34 cellular contexts compared by ENCODE assay signal in the genomic region with DNA sequence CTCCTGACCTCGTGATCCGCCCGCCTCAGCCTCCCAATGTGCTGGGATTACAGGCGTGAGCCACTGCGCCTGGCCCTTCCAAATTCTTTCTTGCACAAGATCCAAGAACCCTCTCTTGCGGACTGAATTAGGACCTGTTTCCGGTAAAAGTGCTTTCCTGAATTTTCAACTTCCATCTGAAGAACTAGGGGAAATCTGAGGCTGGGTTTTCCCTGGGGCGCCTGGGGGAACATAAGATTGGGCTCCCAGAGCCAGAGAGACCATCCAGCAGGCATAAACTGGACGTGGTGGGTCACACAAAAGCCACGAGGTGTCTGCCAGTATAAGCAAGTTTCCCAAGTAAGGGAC. TPM values are rescaled to one million over a fixed set of nuclear protein-coding genes. Genes with fewer than 3 reads are reported as not detected.
"Had no signal": no experiment of that assay in that cellular context is flagged by ENCODE, and none has a peak within 500 bp of the region (broad histone marks: within the 10 kb centered on the region; RNA-seq: fewer than 3 reads in every experiment).

No MANE protein-coding gene starts in this region.

- H3K27ac ChIP-seq: ascending aorta, cardiac muscle cell, Peyer's patch, RWPE1, VCaP had no signal

- H3K4me3 Mint-ChIP-seq: activated B cell treated with CpG ODN at 0.5 μM for 24 hours; activated CD4-positive, alpha-beta memory T cell treated with anti-CD3 and anti-CD28 coated beads, Interleukin-2, amount 10 ng/mL, durations not matched to agents 7 days and 5 days; activated CD8-positive, alpha-beta memory T cell treated with anti-CD3 and anti-CD28 coated beads, Interleukin-2, amount 10 ng/mL, durations not matched to agents 7 days and 5 days; activated naive CD4-positive, alpha-beta T cell treated with anti-CD3 and anti-CD28 coated beads, Interleukin-2, amount 50 U/mL, for 24 hours; activated naive CD8-positive, alpha-beta T cell treated with anti-CD3 and anti-CD28 coated beads, Interleukin-2, amount 10 ng/mL, durations not matched to agents 7 days and 5 days; activated T-helper 17 cell treated with anti-CD3 and anti-CD28 coated beads, Interleukin-2, amount 50 U/mL, for 72 hours; central memory CD8-positive, alpha-beta T cell; T-cell; T-helper 17 cell had no signal

- ATAC-seq: activated CD8-positive, alpha-beta memory T cell treated with anti-CD3 and anti-CD28 coated beads, Interleukin-2, amount 10 ng/mL, durations not matched to agents 7 days and 5 days; activated T-helper 17 cell treated with anti-CD3 and anti-CD28 coated beads, Interleukin-2, amount 50 U/mL, for 72 hours; PC-3; Right ventricle myocardium inferior; T-cell; T-helper 17 cell had no signal

- H3K36me3 Mint-ChIP-seq: activated CD8-positive, alpha-beta memory T cell treated with anti-CD3 and anti-CD28 coated beads, Interleukin-2, amount 10 ng/mL, durations not matched to agents 7 days and 5 days; activated naive CD4-positive, alpha-beta T cell treated with anti-CD3 and anti-CD28 coated beads, Interleukin-2, amount 50 U/mL, for 24 hours; activated naive CD8-positive, alpha-beta T cell treated with anti-CD3 and anti-CD28 coated beads, Interleukin-2, amount 10 ng/mL, durations not matched to agents 7 days and 5 days; T-cell had no signal

- DNase-seq: activated B cell treated with CpG ODN at 0.5 μM for 24 hours; activated CD4-positive, alpha-beta memory T cell treated with anti-CD3 and anti-CD28 coated beads, Interleukin-2, amount 10 ng/mL, durations not matched to agents 7 days and 5 days; activated CD4-positive, alpha-beta T cell treated with anti-CD3 and anti-CD28 coated beads for 4 hours; activated CD4-positive, CD25-positive, alpha-beta regulatory T cell treated with anti-CD3 and anti-CD28 coated beads, Interleukin-2, amount 50 U/mL, for 72 hours; activated CD8-positive, alpha-beta memory T cell treated with anti-CD3 and anti-CD28 coated beads for 24 hours; activated CD8-positive, alpha-beta memory T cell treated with anti-CD3 and anti-CD28 coated beads, Interleukin-2, amount 10 ng/mL, durations not matched to agents 7 days and 5 days; activated CD8-positive, alpha-beta memory T cell treated with anti-CD3 and anti-CD28 coated beads, Interleukin-2, amount 50 U/mL, for 48 hours; activated effector memory CD4-positive, alpha-beta T cell treated with anti-CD3 and anti-CD28 coated beads, Interleukin-2, amount 50 U/mL, for 16 hours; activated naive CD4-positive, alpha-beta T cell treated with Interleukin-2 at 50 U/mL for 16 hours; activated naive CD8-positive, alpha-beta T cell treated with anti-CD3 and anti-CD28 coated beads, Interleukin-2, amount 10 ng/mL, durations not matched to agents 7 days and 5 days; activated T-cell treated with anti-CD3 and anti-CD28 coated beads, Interleukin-2, amount 50 U/mL, for 48 hours; amygdala; MM.1S; NCI-H1092; NCI-H1436 treated with DMSO at 0.1 percent for 48 hours; NCI-H1694 treated with DMSO at 0.1 percent for 48 hours; NCI-H345; NCI-H524 treated with DMSO at 0.1 percent for 48 hours; PC-3; Peyer's patch; SIG-M5; T-cell; T-helper 17 cell had no signal

- H3K9me3 ChIP-seq: ascending aorta, Peyer's patch had no signal

- H3K4me1 Mint-ChIP-seq: activated CD4-positive, alpha-beta memory T cell treated with anti-CD3 and anti-CD28 coated beads, Interleukin-2, amount 10 ng/mL, durations not matched to agents 7 days and 5 days; activated CD8-positive, alpha-beta memory T cell treated with anti-CD3 and anti-CD28 coated beads, Interleukin-2, amount 10 ng/mL, durations not matched to agents 7 days and 5 days; activated naive CD4-positive, alpha-beta T cell treated with anti-CD3 and anti-CD28 coated beads, Interleukin-2, amount 50 U/mL, for 24 hours; activated naive CD8-positive, alpha-beta T cell treated with anti-CD3 and anti-CD28 coated beads, Interleukin-2, amount 10 ng/mL, durations not matched to agents 7 days and 5 days; central memory CD8-positive, alpha-beta T cell; T-cell; T-helper 17 cell had no signal

- H3K27ac Mint-ChIP-seq: activated B cell treated with CpG ODN at 0.5 μM for 24 hours; activated CD4-positive, alpha-beta memory T cell treated with anti-CD3 and anti-CD28 coated beads, Interleukin-2, amount 10 ng/mL, durations not matched to agents 7 days and 5 days; activated CD8-positive, alpha-beta memory T cell treated with anti-CD3 and anti-CD28 coated beads, Interleukin-2, amount 10 ng/mL, durations not matched to agents 7 days and 5 days; activated naive CD4-positive, alpha-beta T cell treated with anti-CD3 and anti-CD28 coated beads, Interleukin-2, amount 50 U/mL, for 24 hours; activated naive CD8-positive, alpha-beta T cell treated with anti-CD3 and anti-CD28 coated beads, Interleukin-2, amount 10 ng/mL, durations not matched to agents 7 days and 5 days; activated T-helper 17 cell treated with anti-CD3 and anti-CD28 coated beads, Interleukin-2, amount 50 U/mL, for 72 hours; T-cell; T-helper 17 cell had no signal

- H3K4me3 ChIP-seq: cardiac muscle cell had no signal

- H3K27me3 ChIP-seq: ascending aorta, cardiac muscle cell, Peyer's patch had no signal

- H3K4me1 ChIP-seq: ascending aorta had no signal

- H3K36me3 ChIP-seq: ascending aorta, cardiac muscle cell, Peyer's patch had no signal

- H3K9me3 Mint-ChIP-seq: activated B cell treated with CpG ODN at 0.5 μM for 24 hours; activated CD4-positive, alpha-beta memory T cell treated with anti-CD3 and anti-CD28 coated beads, Interleukin-2, amount 10 ng/mL, durations not matched to agents 7 days and 5 days; activated naive CD4-positive, alpha-beta T cell treated with anti-CD3 and anti-CD28 coated beads, Interleukin-2, amount 50 U/mL, for 24 hours; activated naive CD8-positive, alpha-beta T cell treated with anti-CD3 and anti-CD28 coated beads, Interleukin-2, amount 10 ng/mL, durations not matched to agents 7 days and 5 days; activated T-helper 17 cell treated with anti-CD3 and anti-CD28 coated beads, Interleukin-2, amount 50 U/mL, for 72 hours; central memory CD8-positive, alpha-beta T cell; T-cell had no signal

RNA-seq across cellular contexts. Expression of a gene that starts 21.3 kb away (rescaled TPM):
- total RNA-seq: activated T-helper 17 cell treated with anti-CD3 and anti-CD28 coated beads, Interleukin-2, amount 50 U/mL, for 72 hours had no signal

RNA-seq across cellular contexts. Expression of a gene that starts 32.3 kb away (rescaled TPM):
- total RNA-seq: activated B cell treated with CpG ODN at 0.5 μM for 24 hours; activated CD8-positive, alpha-beta memory T cell treated with anti-CD3 and anti-CD28 coated beads, Interleukin-2, amount 10 ng/mL, durations not matched to agents 7 days and 5 days; activated naive CD8-positive, alpha-beta T cell treated with anti-CD3 and anti-CD28 coated beads, Interleukin-2, amount 10 ng/mL, durations not matched to agents 7 days and 5 days; ascending aorta; cardiac muscle cell; LHCN-M2; NCI-H460; SK-MEL-5; T-helper 17 cell had no signal
